In genomic region chr2:178700922-178701342, GRCh38 we compare ENCODE assay signal across 8 cellular contexts.
A peak's percentile ranks its signal among the peaks of the same experiment; 100 is the strongest.
DNase-seq lines count a peak whose midpoint lies in the region; ATAC-seq, FAIRE-seq and TF ChIP-seq lines count a peak whose summit lies in the region.

No MANE protein-coding gene starts in this region.

- H3K79me2 ChIP-seq in Loucy (ENCODE audit: insufficient read depth, low read length): no peaks in the 10 kb centered on the region

- H3K27me3 ChIP-seq in Loucy (ENCODE audit: insufficient read depth, low read length, poor library complexity, severe bottlenecking): no peaks in the 10 kb centered on the region

- H3K36me3 ChIP-seq in Loucy (ENCODE audit: insufficient read depth, low read length): no peaks in the 10 kb centered on the region

- H3K4me1 ChIP-seq in Loucy (ENCODE audit: insufficient read depth, low read length, poor library complexity, severe bottlenecking): no peaks in the 10 kb centered on the region

- H3K27me3 Mint-ChIP-seq in brain (no peaks in the 10 kb centered on the region), naive B cell (no peaks in the 10 kb centered on the region)

- H3K4me3 ChIP-seq in Loucy (ENCODE audit: low read length, poor library complexity, severe bottlenecking) (peak overlapping the region; percentile 41), lower leg skin (ENCODE audit: low read depth, poor library complexity, severe bottlenecking) (no peak overlapping the region)

- H3K27ac Mint-ChIP-seq in brain: no peak overlapping the region
- peak overlapping the region in 1 of 6 donors; percentile 4 for H3K27ac Mint-ChIP-seq in naive B cell

- no peaks in the 10 kb centered on the region for H4K20me1 ChIP-seq in Loucy (ENCODE audit: insufficient read depth, low read length, poor library complexity, severe bottlenecking)

- H3K4me3 Mint-ChIP-seq in brain (no peak overlapping the region), naive B cell (no peak overlapping the region)

- FAIRE-seq in G401.6 (lab: Jason Lieb, UNC): peak; percentile 91

- H3K4me1 Mint-ChIP-seq in brain (no peaks in the 10 kb centered on the region), naive B cell (peaks cover 0 to 4% (median 0%) of the 10 kb centered on the region in 3 donors)

- TF ChIP-seq CTCF in Loucy (conservative IDR thresholded peaks at IDR 0.05; ENCODE audit: low read length) (peak; percentile 93), brain (conservative IDR thresholded peaks at IDR 0.05) (peak; percentile 30 to 67), lower leg skin (IDR thresholded peaks at IDR 0.05) (no peak)

- ATAC-seq in naive B cell (ENCODE audit: low read depth in 2 of 2) (no peak), GM19452 (IDR thresholded peaks at IDR 0.05; ENCODE audit: unreplicated experiment) (no peak), GM21717 (IDR thresholded peaks at IDR 0.05; ENCODE audit: unreplicated experiment) (no peak)

- no peak for TF ChIP-seq POLR2A in lower leg skin (IDR thresholded peaks at IDR 0.05)

- H3K4me2 ChIP-seq in Loucy (ENCODE audit: low read depth, low read length, poor library complexity, severe bottlenecking): peak overlapping the region; percentile 52

- H3K9me3 Mint-ChIP-seq in brain (no peaks in the 10 kb centered on the region), naive B cell (no peaks in the 10 kb centered on the region)

- peak; percentile 13 for DNase-seq in A172 (ENCODE audit: low spot score)
- DNase-seq in naive B cell: peak; percentile 18
- no peak for DNase-seq in lower leg skin (ENCODE audit: low spot score in 2 of 2)

- H3K36me3 Mint-ChIP-seq in brain: peaks cover 16% of the 10 kb centered on the region
- peaks cover 0 to 10% of the 10 kb centered on the region in 2 donors for H3K36me3 Mint-ChIP-seq in naive B cell

- no peaks in the 10 kb centered on the region for H3K9me3 ChIP-seq in Loucy (ENCODE audit: insufficient read depth, low read depth, low read length)

- intact Hi-C loops in lower leg skin (cut with DNase I; ENCODE audit: low total_unique reads): no loop called here

- no peaks in the 10 kb centered on the region for H3F3A ChIP-seq in Loucy (ENCODE audit: low read depth)

- 60 to 65% methylated on average over 9 of the region's 9 CpGs for WGBS in lower leg skin, 2 donors

- no peaks in the 10 kb centered on the region for H3K9me2 ChIP-seq in Loucy (replicated peaks; ENCODE audit: low read depth, low read length)

- H2AFZ ChIP-seq in Loucy (ENCODE audit: low read length): peak overlapping the region; percentile 78

- no peak overlapping the region for H3K9ac ChIP-seq in Loucy (ENCODE audit: low read depth, low read length, poor library complexity, severe bottlenecking)

Comparison
In these comparisons a context has a peak if more than half of its experiments do, and no peak if none do; other contexts are left out.
1. DNase-seq: peak in A172 (single experiment) and naive B cell (single experiment); none in lower leg skin (0 of 2).
2. CTCF ChIP-seq: peak in Loucy (single experiment) and brain (2 of 2); none in lower leg skin (0 of 3).